ENCODE assay signal across 1 cellular context in the genomic region with DNA sequence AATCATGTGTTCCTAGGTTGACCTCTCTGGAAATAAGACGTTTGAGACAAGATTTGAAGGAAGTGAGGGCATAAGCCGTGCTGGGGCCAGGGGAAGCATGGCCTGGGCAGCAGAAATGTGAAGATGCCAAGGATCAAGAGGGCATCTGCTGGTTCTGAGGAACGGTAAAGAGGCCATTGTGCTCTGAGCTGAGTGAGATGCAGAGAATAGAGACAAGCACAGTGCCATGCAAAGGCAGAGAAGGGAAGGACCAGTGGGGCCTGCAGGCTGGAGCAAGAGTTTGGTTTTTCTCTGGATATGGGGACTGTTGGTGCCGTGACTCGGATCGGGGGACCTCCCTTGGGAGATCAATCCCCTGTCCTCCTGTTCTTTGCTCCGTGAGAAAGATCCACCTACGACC.
TF ChIP-seq lines count a peak whose summit lies in the region.

No MANE protein-coding gene starts in this region.

TF ChIP-seq in GM12878, 131 proteins besides CTCF, POLR2A, EP300 and RAD21:
- TF ChIP-seq HDAC6 (IDR thresholded peaks at IDR 0.05; ENCODE audit: unreplicated experiment) (no peak), TCF12 (IDR thresholded peaks at IDR 0.05; ENCODE audit: low read depth, low read length) (no peak), ZBTB33 (IDR thresholded peaks at IDR 0.05) (no peak), CHD1 (IDR thresholded peaks at IDR 0.05; ENCODE audit: low read depth, low read length) (no peak), SMAD1 (IDR thresholded peaks at IDR 0.05; ENCODE audit: low read depth, partially characterized antibody) (no peak), BACH1 (IDR thresholded peaks at IDR 0.05; ENCODE audit: borderline replicate concordance) (no peak), CREB1 (IDR thresholded peaks at IDR 0.05; ENCODE audit: low read depth) (no peak), MYB (IDR thresholded peaks at IDR 0.05; ENCODE audit: borderline replicate concordance, low read depth, low read length) (no peak), ZNF24 (IDR thresholded peaks at IDR 0.05) (no peak), RFX5 (IDR thresholded peaks at IDR 0.05; ENCODE audit: low read depth, low read length) (no peak), ATF7 (IDR thresholded peaks at IDR 0.05; ENCODE audit: low read depth) (no peak), NR2C1 (IDR thresholded peaks at IDR 0.05) (no peak), ETV6 (conservative IDR thresholded peaks at IDR 0.05 in 1 of 2, IDR thresholded peaks at IDR 0.05 in 1 of 2; ENCODE audit: borderline replicate concordance in 1 of 2, low read depth in 1 of 2) (no peak), ZNF622 (IDR thresholded peaks at IDR 0.05) (no peak), SREBF1 (IDR thresholded peaks at IDR 0.05; ENCODE audit: low read length) (no peak)
- TF ChIP-seq, protein P1, sequence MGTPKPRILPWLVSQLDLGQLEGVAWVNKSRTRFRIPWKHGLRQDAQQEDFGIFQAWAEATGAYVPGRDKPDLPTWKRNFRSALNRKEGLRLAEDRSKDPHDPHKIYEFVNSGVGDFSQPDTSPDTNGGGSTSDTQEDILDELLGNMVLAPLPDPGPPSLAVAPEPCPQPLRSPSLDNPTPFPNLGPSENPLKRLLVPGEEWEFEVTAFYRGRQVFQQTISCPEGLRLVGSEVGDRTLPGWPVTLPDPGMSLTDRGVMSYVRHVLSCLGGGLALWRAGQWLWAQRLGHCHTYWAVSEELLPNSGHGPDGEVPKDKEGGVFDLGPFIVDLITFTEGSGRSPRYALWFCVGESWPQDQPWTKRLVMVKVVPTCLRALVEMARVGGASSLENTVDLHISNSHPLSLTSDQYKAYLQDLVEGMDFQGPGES (IDR thresholded peaks at IDR 0.05): no peak
- TF ChIP-seq, protein P2, sequence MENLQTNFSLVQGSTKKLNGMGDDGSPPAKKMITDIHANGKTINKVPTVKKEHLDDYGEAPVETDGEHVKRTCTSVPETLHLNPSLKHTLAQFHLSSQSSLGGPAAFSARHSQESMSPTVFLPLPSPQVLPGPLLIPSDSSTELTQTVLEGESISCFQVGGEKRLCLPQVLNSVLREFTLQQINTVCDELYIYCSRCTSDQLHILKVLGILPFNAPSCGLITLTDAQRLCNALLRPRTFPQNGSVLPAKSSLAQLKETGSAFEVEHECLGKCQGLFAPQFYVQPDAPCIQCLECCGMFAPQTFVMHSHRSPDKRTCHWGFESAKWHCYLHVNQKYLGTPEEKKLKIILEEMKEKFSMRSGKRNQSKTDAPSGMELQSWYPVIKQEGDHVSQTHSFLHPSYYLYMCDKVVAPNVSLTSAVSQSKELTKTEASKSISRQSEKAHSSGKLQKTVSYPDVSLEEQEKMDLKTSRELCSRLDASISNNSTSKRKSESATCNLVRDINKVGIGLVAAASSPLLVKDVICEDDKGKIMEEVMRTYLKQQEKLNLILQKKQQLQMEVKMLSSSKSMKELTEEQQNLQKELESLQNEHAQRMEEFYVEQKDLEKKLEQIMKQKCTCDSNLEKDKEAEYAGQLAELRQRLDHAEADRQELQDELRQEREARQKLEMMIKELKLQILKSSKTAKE (IDR thresholded peaks at IDR 0.05; ENCODE audit: low read depth, poor library complexity, severe bottlenecking): no peak
- TF ChIP-seq, protein P3, sequence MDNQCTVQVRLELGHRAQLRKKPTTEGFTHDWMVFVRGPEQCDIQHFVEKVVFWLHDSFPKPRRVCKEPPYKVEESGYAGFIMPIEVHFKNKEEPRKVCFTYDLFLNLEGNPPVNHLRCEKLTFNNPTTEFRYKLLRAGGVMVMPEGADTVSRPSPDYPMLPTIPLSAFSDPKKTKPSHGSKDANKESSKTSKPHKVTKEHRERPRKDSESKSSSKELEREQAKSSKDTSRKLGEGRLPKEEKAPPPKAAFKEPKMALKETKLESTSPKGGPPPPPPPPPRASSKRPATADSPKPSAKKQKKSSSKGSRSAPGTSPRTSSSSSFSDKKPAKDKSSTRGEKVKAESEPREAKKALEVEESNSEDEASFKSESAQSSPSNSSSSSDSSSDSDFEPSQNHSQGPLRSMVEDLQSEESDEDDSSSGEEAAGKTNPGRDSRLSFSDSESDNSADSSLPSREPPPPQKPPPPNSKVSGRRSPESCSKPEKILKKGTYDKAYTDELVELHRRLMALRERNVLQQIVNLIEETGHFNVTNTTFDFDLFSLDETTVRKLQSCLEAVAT (IDR thresholded peaks at IDR 0.05): no peak
